In the genomic region with DNA sequence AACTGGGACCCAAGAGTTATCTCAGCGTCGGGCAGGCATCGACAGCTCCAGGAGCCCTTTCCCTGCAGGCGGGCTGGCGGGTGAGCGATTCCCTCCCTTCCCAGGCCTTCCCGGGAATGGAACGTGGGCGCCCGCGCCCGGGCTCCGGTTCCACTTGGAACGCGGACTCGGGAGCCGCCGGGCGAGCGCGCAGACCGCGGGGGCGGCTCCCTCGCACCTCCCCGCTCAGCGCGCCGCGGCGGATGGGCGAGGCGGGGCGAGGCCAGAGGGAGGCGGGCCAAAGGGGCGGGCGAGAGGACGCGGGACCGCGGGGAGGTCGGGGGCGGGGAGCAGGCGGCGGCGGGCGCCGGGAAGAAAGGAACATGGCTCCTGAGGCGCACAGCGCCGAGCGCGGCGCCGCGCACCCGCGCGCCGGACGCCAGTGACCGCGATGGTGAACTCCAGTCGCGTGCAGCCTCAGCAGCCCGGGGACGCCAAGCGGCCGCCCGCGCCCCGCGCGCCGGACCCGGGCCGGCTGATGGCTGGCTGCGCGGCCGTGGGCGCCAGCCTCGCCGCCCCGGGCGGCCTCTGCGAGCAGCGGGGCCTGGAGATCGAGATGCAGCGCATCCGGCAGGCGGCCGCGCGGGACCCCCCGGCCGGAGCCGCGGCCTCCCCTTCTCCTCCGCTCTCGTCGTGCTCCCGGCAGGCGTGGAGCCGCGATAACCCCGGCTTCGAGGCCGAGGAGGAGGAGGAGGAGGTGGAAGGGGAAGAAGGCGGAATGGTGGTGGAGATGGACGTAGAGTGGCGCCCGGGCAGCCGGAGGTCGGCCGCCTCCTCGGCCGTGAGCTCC, we compare ENCODE assay signal across 8 cellular contexts. TPM values are rescaled to one million over a fixed set of nuclear protein-coding genes. Genes with fewer than 3 reads are reported as not detected.
DNase-seq lines count a peak whose midpoint lies in the region; ATAC-seq and FAIRE-seq lines count a peak whose summit lies in the region.

A gene (plus strand): TSS at position 332 of the 829 bp plus-strand sequence. CDS start 99 bp downstream, at position 431.

- peak within 1 kb of the TSS; percentile 87 for H3K27ac ChIP-seq in cingulate gyrus (ENCODE audit: low read depth, low read length)

- peak within 1 kb of the TSS; percentile 72 for H3K27ac Mint-ChIP-seq in activated CD4-positive, alpha-beta T cell treated with anti-CD3 and anti-CD28 coated beads for 36 hours

- peak within 1 kb of the TSS; percentile 84 for H3K4me3 Mint-ChIP-seq in activated CD4-positive, alpha-beta T cell treated with anti-CD3 and anti-CD28 coated beads for 36 hours

- CTCF ChIA-PET in activated CD4-positive, alpha-beta T cell treated with anti-CD3 and anti-CD28 coated beads for 36 hours (lab: Charles Lee) = interaction anchor here (1.5 kb wide), 1 partner anchor 25 kb away, joined by 5 read pairs; no protein-coding TSS in a partner anchor

- no peaks in the 10 kb centered on the region for H3K9me3 Mint-ChIP-seq in activated CD4-positive, alpha-beta T cell treated with anti-CD3 and anti-CD28 coated beads for 36 hours (ENCODE audit: low read depth)

- POLR2A ChIA-PET in activated CD4-positive, alpha-beta T cell treated with anti-CD3 and anti-CD28 coated beads for 36 hours (lab: Charles Lee) = no interaction called here

- ATAC-seq in HG02970 (IDR thresholded peaks at IDR 0.05; ENCODE audit: low FRiP score, unreplicated experiment) (peak; percentile 74), left colon (peak; percentile 98)
- peak; percentile 92 for ATAC-seq in activated CD4-positive, alpha-beta T cell treated with anti-CD3 and anti-CD28 coated beads for 36 hours

- FAIRE-seq in GM18507 (lab: Jason Lieb, UNC) = peak; percentile 66

- H3K27me3 Mint-ChIP-seq in activated CD4-positive, alpha-beta T cell treated with anti-CD3 and anti-CD28 coated beads for 36 hours = peaks cover 5% of the 10 kb centered on the region

- intact Hi-C loops in activated CD4-positive, alpha-beta T cell treated with anti-CD3 and anti-CD28 coated beads for 36 hours (cut with DNase I, micrococcal nuclease) = loop anchor here in 1 of 2 experiments (1.0 to 5.0 kb wide), 5 partner anchors 277 to 1105 kb away; a partner anchor contains a TSS
- intact Hi-C loops in left colon (cut with DNase I, micrococcal nuclease) = loop anchor here in 1 of 2 donors (10.0 kb wide), 1 partner anchor 473 kb away; no protein-coding TSS in a partner anchor

- peaks cover 33% of the 10 kb centered on the region for H3K4me1 Mint-ChIP-seq in activated CD4-positive, alpha-beta T cell treated with anti-CD3 and anti-CD28 coated beads for 36 hours

- DNase-seq in A172 (ENCODE audit: low spot score) (peak; percentile 37), GM18507 (ENCODE audit: extremely low spot score, insufficient read length, low read depth) (peak; percentile 79), NCI-H2227 (lab: John Stamatoyannopoulos, UW; ENCODE audit: unreplicated experiment) (peak; percentile 75), left colon (peak; percentile 80 to 88)
- peak; percentile 89 for DNase-seq in activated CD4-positive, alpha-beta T cell treated with anti-CD3 and anti-CD28 coated beads for 36 hours
- peak; percentile 78 for DNase-seq in stimulated activated CD4-positive, alpha-beta T cell treated with anti-CD3 and anti-CD28 coated beads, Interleukin-1b, Interleukin-23, amount 100 ng/mL, for 48 hours

- H3K36me3 Mint-ChIP-seq in activated CD4-positive, alpha-beta T cell treated with anti-CD3 and anti-CD28 coated beads for 36 hours (ENCODE audit: low read depth) = no peaks in the 10 kb centered on the region

RNA-seq across cellular contexts. Expression of the gene that starts here (rescaled TPM):
- 28.3 and 42.4 TPM in 2 replicates for total RNA-seq in A172 (2014; rRNA removed; shearing (Covaris generic))
- 1 to 10 TPM; 4.1 to 5.0 TPM for total RNA-seq in activated CD4-positive, alpha-beta T cell treated with anti-CD3 and anti-CD28 coated beads for 36 hours
- 10 to 100 TPM in 1 of 2 donors, 1 to 10 TPM in 1; 5.4 to 11.4 TPM for total RNA-seq in left colon

Comparison
In these comparisons a context has a peak if more than half of its experiments do, and no peak if none do; other contexts are left out.
1. Peak in every context shown above with its lines: DNase-seq, ATAC-seq and H3K27ac ChIP-seq.
2. DNase-seq: peak in every context shown above with its lines; median percentile 89 in activated CD4-positive, alpha-beta T cell treated with anti-CD3 and anti-CD28 coated beads for 36 hours; 84 in left colon; 79 in GM18507; 78 in stimulated activated CD4-positive, alpha-beta T cell treated with anti-CD3 and anti-CD28 coated beads, Interleukin-1b, Interleukin-23, amount 100 ng/mL, for 48 hours; 75 in NCI-H2227; 37 in A172.